In the genomic region with DNA sequence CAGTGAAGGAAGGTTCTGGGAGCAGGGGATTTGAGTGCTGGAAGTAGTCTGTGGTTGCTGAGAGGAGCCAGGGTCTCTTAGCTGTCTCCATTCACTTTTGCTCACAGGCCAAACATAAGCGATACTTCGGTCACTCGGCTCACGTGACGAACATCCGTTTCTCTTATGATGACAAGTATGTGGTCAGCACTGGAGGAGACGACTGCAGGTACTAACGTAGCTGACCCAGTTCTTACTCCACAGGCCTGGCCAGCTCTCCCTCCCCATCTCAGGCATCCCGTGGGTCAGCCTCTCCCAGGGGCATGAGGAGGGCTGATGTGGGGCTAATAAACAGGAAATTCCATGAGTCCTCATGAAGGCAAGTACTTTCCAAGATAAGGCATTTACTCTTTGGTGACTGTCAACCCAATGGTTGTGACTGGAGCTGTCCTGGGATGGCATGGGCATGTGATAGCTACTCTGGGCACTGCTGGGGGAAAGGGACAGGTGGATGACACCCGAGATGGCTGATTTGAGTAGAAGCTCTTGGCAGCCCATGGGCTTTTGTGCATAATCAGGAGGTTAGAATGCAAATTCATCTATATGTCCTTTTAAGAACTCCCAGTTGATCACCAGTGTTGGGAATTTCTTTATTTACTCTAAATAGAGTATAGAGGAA, we compare ENCODE assay signal across 18 cellular contexts.
DNase-seq lines count a peak whose midpoint lies in the region; ATAC-seq, FAIRE-seq and TF ChIP-seq lines count a peak whose summit lies in the region.
"Had no signal": no experiment of that assay in that cellular context is flagged by ENCODE, and none has a peak within 500 bp of the region (broad histone marks: within the 10 kb centered on the region; RNA-seq: fewer than 3 reads in every experiment).

No MANE protein-coding gene starts in this region.

- no peaks in the 10 kb centered on the region for H3K9me2 ChIP-seq in PC-9 (ENCODE audit: insufficient read depth)

- no peak for DNase-seq in DND-41
- DNase-seq in PC-9 = no peak
- no peak for DNase-seq in endodermal cell
- no peak for DNase-seq in stimulated activated CD4-positive, alpha-beta T cell treated with anti-CD3 and anti-CD28 coated beads, Interleukin-2, amount 100 ng/mL, for 48 hours
- DNase-seq in frontal cortex (ENCODE audit: low spot score in 2 of 2) = no peak
- DNase-seq: activated naive CD4-positive, alpha-beta T cell treated with anti-CD3 and anti-CD28 coated beads, Interleukin-2, amount 50 U/mL, for 16 hours; activated T-cell treated with anti-CD3 and anti-CD28 coated beads, Interleukin-2, amount 50 U/mL, for 48 hours; brain microvascular endothelial cell; COR-L47; NCI-H1930; NCI-H446 treated with DMSO at 0.1 percent for 48 hours; SIG-M5; uterus had no signal

- H3K79me2 ChIP-seq in DND-41 (ENCODE audit: insufficient read depth, low read length) (0 out of 2 replicates have a peak, but pooled peaks cover 2% of the 10 kb centered on the region), PC-9 (ENCODE audit: low read depth) (peaks cover 34% of the 10 kb centered on the region)

- CTCF ChIA-PET in PC-9 (lab: Charles Lee) = interaction anchor here (0.6 kb wide), 2 partner anchors 115 to 122 kb away, joined by 3 read pairs; no protein-coding TSS in a partner anchor

- H3K27me3 ChIP-seq in DND-41 (ENCODE audit: insufficient read depth, low read length, poor library complexity) (no peaks in the 10 kb centered on the region), PC-9 (ENCODE audit: insufficient read depth, low read depth) (no peaks in the 10 kb centered on the region), endodermal cell (ENCODE audit: control insufficient read depth, insufficient read depth, low read length, poor library complexity, severe bottlenecking) (no peaks in the 10 kb centered on the region), neutrophil (no peaks in the 10 kb centered on the region)
- H3K27me3 ChIP-seq: brain microvascular endothelial cell, uterus had no signal

- peaks cover 99% of the 10 kb centered on the region for H3F3A ChIP-seq in PC-9 (ENCODE audit: insufficient read depth, low read depth)

- no peaks in the 10 kb centered on the region for H3K4me1 ChIP-seq in DND-41 (ENCODE audit: insufficient read depth, low read length)
- no peaks in the 10 kb centered on the region for H3K4me1 ChIP-seq in PC-9 (replicated peaks; ENCODE audit: insufficient read depth)
- H3K4me1 ChIP-seq in endodermal cell (ENCODE audit: control insufficient read depth, insufficient read depth, low read length) = no peaks in the 10 kb centered on the region
- peaks cover 0 to 6% of the 10 kb centered on the region in 2 experiments for H3K4me1 ChIP-seq in neutrophil (ENCODE audit: control insufficient read depth in 1 of 2, insufficient read depth in 1 of 2, low read depth in 1 of 2, low read length in 1 of 2)

- H2AFZ ChIP-seq in DND-41 (ENCODE audit: low read depth, low read length) = no peak overlapping the region
- no peak overlapping the region for H2AFZ ChIP-seq in PC-9

- H3K36me3 Mint-ChIP-seq in endodermal cell (ENCODE audit: low read depth) = peaks cover 34% of the 10 kb centered on the region

- H3K36me3 ChIP-seq in DND-41 (ENCODE audit: insufficient read depth, low read length) (peaks cover 58% of the 10 kb centered on the region), PC-9 (ENCODE audit: low read depth) (peaks cover 58% of the 10 kb centered on the region), endodermal cell (ENCODE audit: control insufficient read depth, insufficient read depth, low read length) (peaks cover 52% of the 10 kb centered on the region), neutrophil (peaks cover 49% of the 10 kb centered on the region)
- H3K36me3 ChIP-seq: uterus had no signal

- no TSS peak for BruUV-seq in PC-9 (replicated peaks; lab: Mats Ljungman, UMichigan)

- WGBS in endodermal cell (ENCODE audit: insufficient coverage in 1 of 2, insufficient read length in 1 of 2), 2 experiments = 94 to 95% methylated on average over 6 to 10 of the region's 10 CpGs

- H3K4me3 Mint-ChIP-seq in endodermal cell = no peak overlapping the region
- H3K4me3 Mint-ChIP-seq: nephron had no signal

- H3K9me3 ChIP-seq in DND-41 (ENCODE audit: insufficient read depth, low read length, severe bottlenecking) = no peaks in the 10 kb centered on the region
- H3K9me3 ChIP-seq in PC-9 (ENCODE audit: insufficient read depth, low read depth) = no peaks in the 10 kb centered on the region; the same call in 1 of the 2 replicates
- no peaks in the 10 kb centered on the region for H3K9me3 ChIP-seq in endodermal cell (ENCODE audit: control insufficient read depth, low read length)
- no peaks in the 10 kb centered on the region for H3K9me3 ChIP-seq in neutrophil
- H3K9me3 ChIP-seq: uterus had no signal

- intact Hi-C loops in PC-9 (cut with micrococcal nuclease; ENCODE audit: unreplicated experiment) = no loop called here

- H3K4me3 ChIP-seq in DND-41 (ENCODE audit: low read depth in 1 of 2, low read length in 2 of 2) (no peak overlapping the region), PC-9 (no peak overlapping the region), endodermal cell (ENCODE audit: low read length) (no peak overlapping the region), neutrophil (ENCODE audit: low read depth in 1 of 2, low read length in 1 of 2) (no peak overlapping the region)
- H3K4me3 ChIP-seq: uterus had no signal

- peaks cover 32% of the 10 kb centered on the region for H3K4me1 Mint-ChIP-seq in endodermal cell

- ATAC-seq in DND-41 (ENCODE audit: insufficient read depth, low read depth) (peak; percentile 11; the same call in 1 of the 3 replicates), HG03520 (IDR thresholded peaks at IDR 0.05; ENCODE audit: unreplicated experiment) (no peak), GM21447 (IDR thresholded peaks at IDR 0.05; ENCODE audit: unreplicated experiment) (no peak)

- TF ChIP-seq CTCF in DND-41 (IDR thresholded peaks at IDR 0.05; ENCODE audit: borderline replicate concordance, extremely low read depth, low read length, poor library complexity, severe bottlenecking) = no peak
- TF ChIP-seq CTCF in PC-9 (conservative IDR thresholded peaks at IDR 0.05) = no peak
- no peak for TF ChIP-seq CTCF in endodermal cell (conservative IDR thresholded peaks at IDR 0.05)
- TF ChIP-seq CTCF in neutrophil (IDR thresholded peaks at IDR 0.05) = no peak

- no peak overlapping the region for H3K4me2 ChIP-seq in DND-41 (ENCODE audit: insufficient read depth, low read length)
- no peak overlapping the region for H3K4me2 ChIP-seq in PC-9

- no peak overlapping the region for H3K27ac ChIP-seq in DND-41 (ENCODE audit: low read length)
- 0 out of 2 replicates have a peak overlapping the region, but pooled peaks have one; percentile 2 for H3K27ac ChIP-seq in PC-9
- H3K27ac ChIP-seq in endodermal cell (ENCODE audit: low read depth, low read length) = no peak overlapping the region
- H3K27ac ChIP-seq in neutrophil = peak overlapping the region; percentile 8
- H3K27ac ChIP-seq: brain microvascular endothelial cell, uterus had no signal

- H4K20me1 ChIP-seq in DND-41 (ENCODE audit: insufficient read depth, low read length) (peaks cover 19% of the 10 kb centered on the region; the same call in 1 of the 2 replicates), PC-9 (ENCODE audit: insufficient read depth) (peaks cover 52% of the 10 kb centered on the region)

- no peaks in the 10 kb centered on the region for H3K9me3 Mint-ChIP-seq in endodermal cell
- H3K9me3 Mint-ChIP-seq: nephron had no signal

- H3K27me3 Mint-ChIP-seq in endodermal cell (ENCODE audit: insufficient read depth) = no peaks in the 10 kb centered on the region

- H3K9ac ChIP-seq in DND-41 (ENCODE audit: low read depth, low read length) (no peak overlapping the region), endodermal cell (ENCODE audit: extremely low read depth, low read length, poor library complexity, severe bottlenecking) (no peak overlapping the region)

- H3K27ac Mint-ChIP-seq in endodermal cell = peak overlapping the region; percentile 46

- POLR2A ChIA-PET in PC-9 (lab: Charles Lee; ENCODE audit: unreplicated experiment) = no interaction called here

- no peak for FAIRE-seq in frontal cortex (lab: Jason Lieb, UNC)
- FAIRE-seq: H54 had no signal

Comparison
In these comparisons a context has a peak if more than half of its experiments do, and no peak if none do; other contexts are left out.
1. H3K27ac ChIP-seq: peak in PC-9 (single experiment) and neutrophil (single experiment); none in DND-41 (single experiment) and endodermal cell (single experiment).